Comparison of ENCODE assay signal across 9 cellular contexts in genomic region chr5:108858959-108859358, GRCh38.
A peak's percentile ranks its signal among the peaks of the same experiment; 100 is the strongest.
DNase-seq lines count a peak whose midpoint lies in the region; ATAC-seq and TF ChIP-seq lines count a peak whose summit lies in the region.
"Had no signal": no experiment of that assay in that cellular context is flagged by ENCODE, and none has a peak within 500 bp of the region (broad histone marks: within the 10 kb centered on the region; RNA-seq: fewer than 3 reads in every experiment).

No MANE protein-coding gene starts in this region.

- DNase-seq in GM13976 (ENCODE audit: low spot score) (peak; percentile 58), HL-60 (ENCODE audit: low read depth in 1 of 2, low spot score in 1 of 2) (peak; percentile 17 to 30), dermis blood vessel endothelial cell (peak; percentile 3), iPS-NIHi7 (ENCODE audit: extremely low spot score) (no peak)
- no peak for DNase-seq in activated T-cell treated with anti-CD3 and anti-CD28 coated beads, Interleukin-2, amount 50 U/mL, for 24 hours
- no peak for DNase-seq in activated CD4-positive, alpha-beta T cell treated with anti-CD3 and anti-CD28 coated beads, Interleukin-2, amount 50 U/mL, for 48 hours
- DNase-seq in activated CD4-positive, CD25-positive, alpha-beta regulatory T cell (lab: John Stamatoyannopoulos, UW): no peak

- H3K9me3 Mint-ChIP-seq in activated T-cell treated with anti-CD3 and anti-CD28 coated beads, Interleukin-2, amount 50 U/mL, for 24 hours: peaks cover 3% of the 10 kb centered on the region

- in situ Hi-C loops in GM13976 (cut with MboI; ENCODE audit: low sequenced_read_pairs, unreplicated experiment): no loop called here

- peaks cover 14% of the 10 kb centered on the region for H3K36me3 Mint-ChIP-seq in activated T-cell treated with anti-CD3 and anti-CD28 coated beads, Interleukin-2, amount 50 U/mL, for 24 hours (ENCODE audit: low read depth)

- H3K27me3 ChIP-seq in HL-60 (ENCODE audit: insufficient read depth, poor library complexity, severe bottlenecking): no peaks in the 10 kb centered on the region

- no peak overlapping the region for H3K4me3 Mint-ChIP-seq in activated T-cell treated with anti-CD3 and anti-CD28 coated beads, Interleukin-2, amount 50 U/mL, for 24 hours

- TF ChIP-seq CTCF in GM13976 (IDR thresholded peaks at IDR 0.05; ENCODE audit: borderline replicate concordance, control extremely low read depth, extremely low read depth, insufficient read depth, missing control alignments) (no peak), HL-60 (IDR thresholded peaks at IDR 0.05; ENCODE audit: insufficient read depth, low read length) (no peak)

- ATAC-seq in GM21737 (IDR thresholded peaks at IDR 0.05; ENCODE audit: unreplicated experiment): peak; percentile 93

- H3K27ac ChIP-seq in HL-60 (replicated peaks): no peak overlapping the region

- H3K4me3 ChIP-seq in HL-60 (replicated peaks; ENCODE audit: insufficient read depth, low read length): no peak overlapping the region
- H3K4me3 ChIP-seq: smooth muscle cell had no signal

- H3K4me1 Mint-ChIP-seq in activated T-cell treated with anti-CD3 and anti-CD28 coated beads, Interleukin-2, amount 50 U/mL, for 24 hours (ENCODE audit: low read depth): peaks cover 10% of the 10 kb centered on the region

- H3K27ac Mint-ChIP-seq in activated T-cell treated with anti-CD3 and anti-CD28 coated beads, Interleukin-2, amount 50 U/mL, for 24 hours: no peak overlapping the region

- no peaks in the 10 kb centered on the region for H3K27me3 Mint-ChIP-seq in activated T-cell treated with anti-CD3 and anti-CD28 coated beads, Interleukin-2, amount 50 U/mL, for 24 hours

Comparison
In these comparisons a context has a peak if more than half of its experiments do, and no peak if none do; other contexts are left out.
1. DNase-seq: peak in GM13976 (single experiment), HL-60 (2 of 2) and dermis blood vessel endothelial cell (single experiment); none in iPS-NIHi7 (single experiment), activated T-cell treated with anti-CD3 and anti-CD28 coated beads, Interleukin-2, amount 50 U/mL, for 24 hours (single experiment), activated CD4-positive, alpha-beta T cell treated with anti-CD3 and anti-CD28 coated beads, Interleukin-2, amount 50 U/mL, for 48 hours (0 of 2) and activated CD4-positive, CD25-positive, alpha-beta regulatory T cell (0 of 4).